16 cellular contexts compared by ENCODE assay signal in genomic region chr4:145786830-145787229, GRCh38.
DNase-seq lines count a peak whose midpoint lies in the region; ATAC-seq and TF ChIP-seq lines count a peak whose summit lies in the region.
"Had no signal": no experiment of that assay in that cellular context is flagged by ENCODE, and none has a peak within 500 bp of the region (broad histone marks: within the 10 kb centered on the region; RNA-seq: fewer than 3 reads in every experiment).

No MANE protein-coding gene starts in this region.

- H3K4me1 Mint-ChIP-seq in activated CD4-positive, alpha-beta memory T cell treated with anti-CD3 and anti-CD28 coated beads for 36 hours (ENCODE audit: low read depth) = peaks cover 34% of the 10 kb centered on the region
- H3K4me1 Mint-ChIP-seq in activated CD4-positive, alpha-beta memory T cell treated with anti-CD3 and anti-CD28 coated beads, Interleukin-2, amount 10 ng/mL, durations not matched to agents 7 days and 5 days = peaks cover 12% of the 10 kb centered on the region
- peaks cover 47% of the 10 kb centered on the region for H3K4me1 Mint-ChIP-seq in stimulated activated naive CD8-positive, alpha-beta T cell treated with anti-CD3 and anti-CD28 coated beads, Interleukin-15, Interleukin-2, amounts not matched to agents 100 ng/mL and 50 ng/mL, for 24 hours (ENCODE audit: low read depth)
- H3K4me1 Mint-ChIP-seq in stimulated activated naive CD8-positive, alpha-beta T cell treated with anti-CD3 and anti-CD28 coated beads, Interleukin-15, amount 100 ng/mL, for 72 hours = peaks cover 45% of the 10 kb centered on the region
- peaks cover 38% of the 10 kb centered on the region for H3K4me1 Mint-ChIP-seq in activated T-helper 2 cell treated with anti-CD3 and anti-CD28 coated beads, Interferon-gamma antibody, Interleukin-2, Interleukin-4, amounts not matched to agents 10 μg/mL and 5 μg/mL and 100 μg/mL, durations not matched to agents 14 hours and 24 hours and 36 hours (ENCODE audit: low read depth)
- H3K4me1 Mint-ChIP-seq in CD14-positive monocyte = peaks cover 32% of the 10 kb centered on the region

- no peak for DNase-seq in activated CD4-positive, alpha-beta memory T cell treated with anti-CD3 and anti-CD28 coated beads for 36 hours
- no peak for DNase-seq in activated CD4-positive, alpha-beta memory T cell treated with anti-CD3 and anti-CD28 coated beads, Interleukin-2, amount 10 ng/mL, durations not matched to agents 7 days and 5 days
- DNase-seq in stimulated activated naive CD8-positive, alpha-beta T cell treated with anti-CD3 and anti-CD28 coated beads, Interleukin-15, amount 100 ng/mL, for 72 hours = no peak
- no peak for DNase-seq in activated T-helper 2 cell treated with anti-CD3 and anti-CD28 coated beads, Interferon-gamma antibody, Interleukin-2, Interleukin-4, amounts not matched to agents 10 μg/mL and 5 μg/mL and 100 μg/mL, durations not matched to agents 14 hours and 24 hours and 36 hours (ENCODE audit: low spot score)
- no peak for DNase-seq in CD14-positive monocyte (ENCODE audit: low spot score)
- no peak for DNase-seq in NCI-H226
- DNase-seq: BE2C; CD8-positive, alpha-beta T cell; COR-L47; DMS153; DMS79 treated with DMSO at 0.1 percent for 48 hours; EL; H7 had no signal

- no peak for TF ChIP-seq CTCF in CD14-positive monocyte (IDR thresholded peaks at IDR 0.05)

- ATAC-seq in stimulated activated naive CD8-positive, alpha-beta T cell treated with anti-CD3 and anti-CD28 coated beads, Interleukin-15, amount 100 ng/mL, for 72 hours = no peak
- ATAC-seq: A549; CD8-positive, alpha-beta T cell; GM23338 had no signal

- POLR2A ChIA-PET in activated CD4-positive, alpha-beta memory T cell treated with anti-CD3 and anti-CD28 coated beads for 36 hours (lab: Charles Lee) = interaction anchor here (0.7 kb wide), 1 partner anchor 406 kb away, joined by 3 read pairs; no protein-coding TSS in a partner anchor
- POLR2A ChIA-PET in activated CD4-positive, alpha-beta memory T cell treated with anti-CD3 and anti-CD28 coated beads, Interleukin-2, amount 10 ng/mL, durations not matched to agents 7 days and 5 days (lab: Charles Lee) = no interaction called here

- no peaks in the 10 kb centered on the region for H3K27me3 Mint-ChIP-seq in activated CD4-positive, alpha-beta memory T cell treated with anti-CD3 and anti-CD28 coated beads for 36 hours
- H3K27me3 Mint-ChIP-seq in activated CD4-positive, alpha-beta memory T cell treated with anti-CD3 and anti-CD28 coated beads, Interleukin-2, amount 10 ng/mL, durations not matched to agents 7 days and 5 days = no peaks in the 10 kb centered on the region
- no peaks in the 10 kb centered on the region for H3K27me3 Mint-ChIP-seq in stimulated activated naive CD8-positive, alpha-beta T cell treated with anti-CD3 and anti-CD28 coated beads, Interleukin-15, Interleukin-2, amounts not matched to agents 100 ng/mL and 50 ng/mL, for 24 hours
- no peaks in the 10 kb centered on the region for H3K27me3 Mint-ChIP-seq in stimulated activated naive CD8-positive, alpha-beta T cell treated with anti-CD3 and anti-CD28 coated beads, Interleukin-15, amount 100 ng/mL, for 72 hours
- no peaks in the 10 kb centered on the region for H3K27me3 Mint-ChIP-seq in activated T-helper 2 cell treated with anti-CD3 and anti-CD28 coated beads, Interferon-gamma antibody, Interleukin-2, Interleukin-4, amounts not matched to agents 10 μg/mL and 5 μg/mL and 100 μg/mL, durations not matched to agents 14 hours and 24 hours and 36 hours (ENCODE audit: low read depth)
- no peaks in the 10 kb centered on the region for H3K27me3 Mint-ChIP-seq in CD14-positive monocyte (ENCODE audit: low read depth in 3 of 3)

- CTCF ChIA-PET in activated CD4-positive, alpha-beta memory T cell treated with anti-CD3 and anti-CD28 coated beads for 36 hours (lab: Charles Lee) = interaction anchor here (0.6 kb wide), 1 partner anchor 21 kb away, joined by 3 read pairs; no protein-coding TSS in a partner anchor
- CTCF ChIA-PET in activated CD4-positive, alpha-beta memory T cell treated with anti-CD3 and anti-CD28 coated beads, Interleukin-2, amount 10 ng/mL, durations not matched to agents 7 days and 5 days (lab: Charles Lee) = no interaction called here

- intact Hi-C loops in activated CD4-positive, alpha-beta memory T cell treated with anti-CD3 and anti-CD28 coated beads for 36 hours (cut with micrococcal nuclease) = no loop called here
- intact Hi-C loops in activated T-helper 2 cell treated with anti-CD3 and anti-CD28 coated beads, Interferon-gamma antibody, Interleukin-2, Interleukin-4, amounts not matched to agents 10 μg/mL and 5 μg/mL and 100 μg/mL, durations not matched to agents 14 hours and 24 hours and 36 hours (cut with micrococcal nuclease) = no loop called here
- intact Hi-C loops in CD14-positive monocyte (cut with micrococcal nuclease) = no loop called here

- no peak overlapping the region for H3K4me3 Mint-ChIP-seq in activated CD4-positive, alpha-beta memory T cell treated with anti-CD3 and anti-CD28 coated beads for 36 hours
- H3K4me3 Mint-ChIP-seq in activated CD4-positive, alpha-beta memory T cell treated with anti-CD3 and anti-CD28 coated beads, Interleukin-2, amount 10 ng/mL, durations not matched to agents 7 days and 5 days = no peak overlapping the region
- H3K4me3 Mint-ChIP-seq in stimulated activated naive CD8-positive, alpha-beta T cell treated with anti-CD3 and anti-CD28 coated beads, Interleukin-15, Interleukin-2, amounts not matched to agents 100 ng/mL and 50 ng/mL, for 24 hours = no peak overlapping the region
- no peak overlapping the region for H3K4me3 Mint-ChIP-seq in stimulated activated naive CD8-positive, alpha-beta T cell treated with anti-CD3 and anti-CD28 coated beads, Interleukin-15, amount 100 ng/mL, for 72 hours
- no peak overlapping the region for H3K4me3 Mint-ChIP-seq in activated T-helper 2 cell treated with anti-CD3 and anti-CD28 coated beads, Interferon-gamma antibody, Interleukin-2, Interleukin-4, amounts not matched to agents 10 μg/mL and 5 μg/mL and 100 μg/mL, durations not matched to agents 14 hours and 24 hours and 36 hours (ENCODE audit: low read depth)
- no peak overlapping the region for H3K4me3 Mint-ChIP-seq in CD14-positive monocyte
- H3K4me3 Mint-ChIP-seq: CD8-positive, alpha-beta T cell; GM23338 had no signal

- H3K9me3 Mint-ChIP-seq in activated CD4-positive, alpha-beta memory T cell treated with anti-CD3 and anti-CD28 coated beads for 36 hours = peaks cover 11% of the 10 kb centered on the region
- peaks cover 24% of the 10 kb centered on the region for H3K9me3 Mint-ChIP-seq in activated CD4-positive, alpha-beta memory T cell treated with anti-CD3 and anti-CD28 coated beads, Interleukin-2, amount 10 ng/mL, durations not matched to agents 7 days and 5 days
- H3K9me3 Mint-ChIP-seq in stimulated activated naive CD8-positive, alpha-beta T cell treated with anti-CD3 and anti-CD28 coated beads, Interleukin-15, Interleukin-2, amounts not matched to agents 100 ng/mL and 50 ng/mL, for 24 hours = peaks cover 16% of the 10 kb centered on the region
- peaks cover 17 to 18% of the 10 kb centered on the region in 2 donors for H3K9me3 Mint-ChIP-seq in stimulated activated naive CD8-positive, alpha-beta T cell treated with anti-CD3 and anti-CD28 coated beads, Interleukin-15, amount 100 ng/mL, for 72 hours
- H3K9me3 Mint-ChIP-seq in activated T-helper 2 cell treated with anti-CD3 and anti-CD28 coated beads, Interferon-gamma antibody, Interleukin-2, Interleukin-4, amounts not matched to agents 10 μg/mL and 5 μg/mL and 100 μg/mL, durations not matched to agents 14 hours and 24 hours and 36 hours = peaks cover 42% of the 10 kb centered on the region
- H3K9me3 Mint-ChIP-seq in CD14-positive monocyte = peaks cover 0 to 7% (median 5%) of the 10 kb centered on the region in 7 donors
- H3K9me3 Mint-ChIP-seq: CD8-positive, alpha-beta T cell had no signal

- H3K27ac Mint-ChIP-seq in activated CD4-positive, alpha-beta memory T cell treated with anti-CD3 and anti-CD28 coated beads for 36 hours = peak overlapping the region; percentile 70
- H3K27ac Mint-ChIP-seq in activated CD4-positive, alpha-beta memory T cell treated with anti-CD3 and anti-CD28 coated beads, Interleukin-2, amount 10 ng/mL, durations not matched to agents 7 days and 5 days = no peak overlapping the region
- peak overlapping the region; percentile 88 for H3K27ac Mint-ChIP-seq in stimulated activated naive CD8-positive, alpha-beta T cell treated with anti-CD3 and anti-CD28 coated beads, Interleukin-15, Interleukin-2, amounts not matched to agents 100 ng/mL and 50 ng/mL, for 24 hours
- H3K27ac Mint-ChIP-seq in stimulated activated naive CD8-positive, alpha-beta T cell treated with anti-CD3 and anti-CD28 coated beads, Interleukin-15, amount 100 ng/mL, for 72 hours = no peak overlapping the region
- peak overlapping the region; percentile 66 for H3K27ac Mint-ChIP-seq in activated T-helper 2 cell treated with anti-CD3 and anti-CD28 coated beads, Interferon-gamma antibody, Interleukin-2, Interleukin-4, amounts not matched to agents 10 μg/mL and 5 μg/mL and 100 μg/mL, durations not matched to agents 14 hours and 24 hours and 36 hours
- H3K27ac Mint-ChIP-seq in CD14-positive monocyte = no peak overlapping the region
- H3K27ac Mint-ChIP-seq: GM23338 had no signal

- peaks cover 48% of the 10 kb centered on the region for H3K36me3 Mint-ChIP-seq in activated CD4-positive, alpha-beta memory T cell treated with anti-CD3 and anti-CD28 coated beads for 36 hours
- H3K36me3 Mint-ChIP-seq in activated CD4-positive, alpha-beta memory T cell treated with anti-CD3 and anti-CD28 coated beads, Interleukin-2, amount 10 ng/mL, durations not matched to agents 7 days and 5 days (ENCODE audit: low read depth) = peaks cover 41% of the 10 kb centered on the region
- peaks cover 71% of the 10 kb centered on the region for H3K36me3 Mint-ChIP-seq in stimulated activated naive CD8-positive, alpha-beta T cell treated with anti-CD3 and anti-CD28 coated beads, Interleukin-15, Interleukin-2, amounts not matched to agents 100 ng/mL and 50 ng/mL, for 24 hours (ENCODE audit: low read depth)
- peaks cover 68% of the 10 kb centered on the region for H3K36me3 Mint-ChIP-seq in activated T-helper 2 cell treated with anti-CD3 and anti-CD28 coated beads, Interferon-gamma antibody, Interleukin-2, Interleukin-4, amounts not matched to agents 10 μg/mL and 5 μg/mL and 100 μg/mL, durations not matched to agents 14 hours and 24 hours and 36 hours (ENCODE audit: low read depth)
- H3K36me3 Mint-ChIP-seq in CD14-positive monocyte = no peaks in the 10 kb centered on the region

Comparison
In these comparisons a context has a peak if more than half of its experiments do, and no peak if none do; other contexts are left out.
1. H3K27ac Mint-ChIP-seq: peak in activated CD4-positive, alpha-beta memory T cell treated with anti-CD3 and anti-CD28 coated beads for 36 hours (single experiment), stimulated activated naive CD8-positive, alpha-beta T cell treated with anti-CD3 and anti-CD28 coated beads, Interleukin-15, Interleukin-2, amounts not matched to agents 100 ng/mL and 50 ng/mL, for 24 hours (single experiment) and activated T-helper 2 cell treated with anti-CD3 and anti-CD28 coated beads, Interferon-gamma antibody, Interleukin-2, Interleukin-4, amounts not matched to agents 10 μg/mL and 5 μg/mL and 100 μg/mL, durations not matched to agents 14 hours and 24 hours and 36 hours (single experiment); none in activated CD4-positive, alpha-beta memory T cell treated with anti-CD3 and anti-CD28 coated beads, Interleukin-2, amount 10 ng/mL, durations not matched to agents 7 days and 5 days (single experiment), stimulated activated naive CD8-positive, alpha-beta T cell treated with anti-CD3 and anti-CD28 coated beads, Interleukin-15, amount 100 ng/mL, for 72 hours (0 of 2) and CD14-positive monocyte (0 of 7).